16 cellular contexts compared by ENCODE assay signal in the genomic region with DNA sequence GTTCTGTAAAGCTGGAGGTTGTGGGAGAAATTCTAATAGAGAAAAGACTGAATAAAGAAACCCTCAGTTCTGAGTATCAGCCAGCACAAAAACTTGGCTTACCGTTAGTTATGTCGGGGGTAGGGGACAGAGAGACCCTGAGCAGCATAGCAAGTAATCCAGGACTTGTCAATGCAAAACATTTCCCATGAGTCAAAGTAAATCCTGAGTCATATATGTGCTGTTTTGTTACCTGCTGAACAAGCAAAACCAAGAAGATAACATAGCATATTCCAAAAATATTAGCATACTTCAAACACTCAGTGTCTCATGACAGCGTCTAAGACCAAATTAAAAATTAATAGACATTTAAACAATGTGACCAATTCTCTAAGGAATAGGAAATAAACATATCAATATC.
"Had no signal": no experiment of that assay in that cellular context is flagged by ENCODE, and none has a peak within 500 bp of the region (broad histone marks: within the 10 kb centered on the region; RNA-seq: fewer than 3 reads in every experiment).

No MANE protein-coding gene starts in this region.

- ATAC-seq: gastroesophageal sphincter, left ventricle myocardium superior, sciatic nerve had no signal

- H3K9me3 Mint-ChIP-seq: activated T-helper 1 cell treated with anti-CD3 and anti-CD28 coated beads, Interleukin-12 subunit alpha, Interleukin-12 subunit beta, Interleukin-2, Interleukin-4 antibody, amounts not matched to agents 30 ng/mL and 10 ng/mL and 1 ng/mL, durations not matched to agents 14 hours and 24 hours and 36 hours; nephron; stimulated activated naive CD8-positive, alpha-beta T cell treated with anti-CD3 and anti-CD28 coated beads, Interleukin-15, Interleukin-2, amounts not matched to agents 100 ng/mL and 50 ng/mL, for 24 hours had no signal

- H3K27ac Mint-ChIP-seq: activated B cell treated with CpG ODN at 0.5 μM for 24 hours; activated naive CD8-positive, alpha-beta T cell treated with anti-CD3 and anti-CD28 coated beads, Interleukin-2, amount 10 ng/mL, durations not matched to agents 7 days and 5 days; activated T-helper 1 cell treated with anti-CD3 and anti-CD28 coated beads, Interleukin-12 subunit alpha, Interleukin-12 subunit beta, Interleukin-2, Interleukin-4 antibody, amounts not matched to agents 30 ng/mL and 10 ng/mL and 1 ng/mL, durations not matched to agents 14 hours and 24 hours and 36 hours; nephron; stimulated activated naive CD8-positive, alpha-beta T cell treated with anti-CD3 and anti-CD28 coated beads, Interleukin-15, Interleukin-2, amounts not matched to agents 100 ng/mL and 50 ng/mL, for 24 hours; T-helper 2 cell treated with Interferon-gamma antibody and Interleukin-4, amounts not matched to agents 5 μg/mL and 100 μg/mL, for 36 hours; type B pancreatic cell had no signal

- H3K9me3 ChIP-seq: gastroesophageal sphincter, suprapubic skin had no signal

- H3K4me1 ChIP-seq: gastroesophageal sphincter, spleen, suprapubic skin had no signal

- H3K4me3 Mint-ChIP-seq: activated B cell treated with CpG ODN at 0.5 μM for 24 hours; activated naive CD8-positive, alpha-beta T cell treated with anti-CD3 and anti-CD28 coated beads, Interleukin-2, amount 10 ng/mL, durations not matched to agents 7 days and 5 days; activated T-helper 1 cell treated with anti-CD3 and anti-CD28 coated beads, Interleukin-12 subunit alpha, Interleukin-12 subunit beta, Interleukin-2, Interleukin-4 antibody, amounts not matched to agents 30 ng/mL and 10 ng/mL and 1 ng/mL, durations not matched to agents 14 hours and 24 hours and 36 hours; nephron; stimulated activated naive CD8-positive, alpha-beta T cell treated with anti-CD3 and anti-CD28 coated beads, Interleukin-15, Interleukin-2, amounts not matched to agents 100 ng/mL and 50 ng/mL, for 24 hours; T-helper 2 cell treated with Interferon-gamma antibody and Interleukin-4, amounts not matched to agents 5 μg/mL and 100 μg/mL, for 36 hours; type B pancreatic cell had no signal

- H3K27me3 Mint-ChIP-seq: activated B cell treated with CpG ODN at 0.5 μM for 24 hours; activated naive CD8-positive, alpha-beta T cell treated with anti-CD3 and anti-CD28 coated beads, Interleukin-2, amount 10 ng/mL, durations not matched to agents 7 days and 5 days; stimulated activated naive CD8-positive, alpha-beta T cell treated with anti-CD3 and anti-CD28 coated beads, Interleukin-15, Interleukin-2, amounts not matched to agents 100 ng/mL and 50 ng/mL, for 24 hours; type B pancreatic cell had no signal

- H3K27ac ChIP-seq: gastroesophageal sphincter, spleen, suprapubic skin had no signal

- H3K27me3 ChIP-seq: gastroesophageal sphincter, spleen, suprapubic skin had no signal

- H3K4me1 Mint-ChIP-seq: activated B cell treated with CpG ODN at 0.5 μM for 24 hours; activated naive CD8-positive, alpha-beta T cell treated with anti-CD3 and anti-CD28 coated beads, Interleukin-2, amount 10 ng/mL, durations not matched to agents 7 days and 5 days; nephron had no signal

- DNase-seq: activated B cell treated with CpG ODN at 0.5 μM for 24 hours; activated CD4-positive, alpha-beta T cell treated with anti-CD3 and anti-CD28 coated beads for 48 hours; activated CD8-positive, alpha-beta memory T cell treated with anti-CD3 and anti-CD28 coated beads, Interleukin-2, amount 50 U/mL, for 48 hours; activated naive CD4-positive, alpha-beta T cell; activated naive CD8-positive, alpha-beta T cell treated with anti-CD3 and anti-CD28 coated beads, Interleukin-2, amount 10 ng/mL, durations not matched to agents 7 days and 5 days; erythroblast; left ventricle myocardium superior; spleen had no signal

- H3K36me3 Mint-ChIP-seq: activated naive CD8-positive, alpha-beta T cell treated with anti-CD3 and anti-CD28 coated beads, Interleukin-2, amount 10 ng/mL, durations not matched to agents 7 days and 5 days; type B pancreatic cell had no signal

- H3K4me3 ChIP-seq: gastroesophageal sphincter, spleen, suprapubic skin had no signal

- H3K36me3 ChIP-seq: gastroesophageal sphincter, spleen, suprapubic skin had no signal
